Comparison of ENCODE assay signal across 6 cellular contexts in the genomic region with DNA sequence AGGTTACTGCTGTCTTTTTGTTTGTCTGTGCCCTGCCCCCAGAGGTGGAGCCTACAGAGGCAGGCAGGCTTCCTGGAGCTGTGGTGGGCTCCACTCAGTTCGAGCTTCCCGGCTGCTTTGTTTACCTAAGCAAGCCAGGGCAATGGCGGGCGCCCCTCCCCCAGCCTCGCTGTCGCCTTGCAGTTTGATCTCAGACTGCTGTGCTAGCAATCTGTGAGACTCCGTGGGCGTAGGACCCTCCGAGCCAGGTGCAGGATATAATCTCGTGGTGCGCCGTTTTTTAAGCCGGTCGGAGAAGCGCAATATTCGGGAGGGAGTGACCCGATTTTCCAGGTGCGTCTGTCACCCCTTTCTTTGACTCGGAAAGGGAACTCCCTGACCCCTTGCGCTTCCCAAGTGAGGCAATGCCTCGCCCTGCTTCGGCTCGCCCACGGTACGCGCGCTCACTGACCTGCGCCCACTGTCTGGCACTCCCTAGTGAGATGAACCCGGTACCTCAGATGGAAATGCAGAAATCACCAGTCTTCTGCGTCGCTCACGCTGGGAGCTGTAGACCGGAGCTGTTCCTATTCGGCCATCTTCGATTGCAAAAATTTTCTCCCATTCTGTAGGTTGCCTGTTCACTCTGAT.
DNase-seq lines count a peak whose midpoint lies in the region; ATAC-seq and TF ChIP-seq lines count a peak whose summit lies in the region.
"Not testable (repeated sequence)": the region's sequence is repeated elsewhere in the genome, so short reads cannot be mapped to it uniquely, and the experiment has no call there.

No MANE protein-coding gene starts in this region.

- H3K9me3 Mint-ChIP-seq in GM23338, result peaks cover 21% of the 10 kb centered on the region
- peaks cover 20% of the 10 kb centered on the region in 2 experiments for H3K9me3 Mint-ChIP-seq in H9
- peaks cover 16% of the 10 kb centered on the region for H3K9me3 Mint-ChIP-seq in activated naive CD8-positive, alpha-beta T cell treated with anti-CD3 and anti-CD28 coated beads for 36 hours
- H3K9me3 Mint-ChIP-seq in endodermal cell, result peaks cover 45% of the 10 kb centered on the region
- H3K9me3 Mint-ChIP-seq in stimulated activated naive CD8-positive, alpha-beta T cell treated with anti-CD3 and anti-CD28 coated beads, Interleukin-15, Interleukin-2, amounts not matched to agents 100 ng/mL and 50 ng/mL, for 24 hours, result not testable (repeated sequence)

- H3K4me1 Mint-ChIP-seq in GM23338, result peaks cover 13% of the 10 kb centered on the region; the same call in 2 of the 3 replicates
- H3K4me1 Mint-ChIP-seq in H9, result peaks cover 15% of the 10 kb centered on the region in 2 experiments
- H3K4me1 Mint-ChIP-seq in activated naive CD8-positive, alpha-beta T cell treated with anti-CD3 and anti-CD28 coated beads for 36 hours, result peaks cover 13% of the 10 kb centered on the region
- not testable (repeated sequence) for H3K4me1 Mint-ChIP-seq in endodermal cell; stimulated activated naive CD8-positive, alpha-beta T cell treated with anti-CD3 and anti-CD28 coated beads, Interleukin-15, Interleukin-2, amounts not matched to agents 100 ng/mL and 50 ng/mL, for 24 hours (ENCODE audit: low read depth)

- H4K8ac ChIP-seq in H9 (replicated peaks; ENCODE audit: insufficient read length, low read depth, low read length), result not testable (repeated sequence)

- H3K18ac ChIP-seq in H9 (ENCODE audit: insufficient read length, low read depth, low read length), result not testable (repeated sequence)

- not testable (repeated sequence) for H3K27me3 Mint-ChIP-seq in GM23338 (ENCODE audit: insufficient read depth, low read depth, poor library complexity); H9 (ENCODE audit: low read depth); activated naive CD8-positive, alpha-beta T cell treated with anti-CD3 and anti-CD28 coated beads for 36 hours; endodermal cell (ENCODE audit: insufficient read depth); stimulated activated naive CD8-positive, alpha-beta T cell treated with anti-CD3 and anti-CD28 coated beads, Interleukin-15, Interleukin-2, amounts not matched to agents 100 ng/mL and 50 ng/mL, for 24 hours

- H3K4ac ChIP-seq in H9 (ENCODE audit: low read depth, low read length), result not testable (repeated sequence)

- not testable (repeated sequence) for H3K9me2 ChIP-seq in GM23338 (ENCODE audit: insufficient read depth)

- whole genome bisulfite sequencing in H9 (ENCODE audit: extremely low coverage, insufficient read length, low lambda C conversion rate), result no CpG with 5 or more reads among the region's 35 CpGs
- WGBS in HUES64, result 51% methylated on average over 35 of the region's 35 CpGs
- 70 to 84% methylated on average over 10 to 35 of the region's 35 CpGs for WGBS in endodermal cell (ENCODE audit: insufficient coverage in 1 of 2, insufficient read length in 1 of 2), 2 experiments

- H3T11ph ChIP-seq in H9 (ENCODE audit: low read length), result not testable (repeated sequence)

- peaks cover 26% of the 10 kb centered on the region for H3K79me2 ChIP-seq in GM23338 (replicated peaks; ENCODE audit: insufficient read depth)
- H3K79me2 ChIP-seq in H9 (ENCODE audit: insufficient read depth, low read length), result not testable (repeated sequence)

- not testable (repeated sequence) for H2AK5ac ChIP-seq in H9 (ENCODE audit: insufficient read length, low read length)

- H3K4me2 ChIP-seq in GM23338, result 0 out of 2 replicates have a peak overlapping the region, but pooled peaks have one; percentile 43
- not testable (repeated sequence) for H3K4me2 ChIP-seq in H9 (ENCODE audit: insufficient read depth, insufficient read length, low read length)

- H3K4me3 Mint-ChIP-seq in GM23338 (peak overlapping the region; percentile 45), H9 (peak overlapping the region; percentile 46 to 54; a peak in 4 of 5 replicates), endodermal cell (peak overlapping the region; percentile 31)
- H3K4me3 Mint-ChIP-seq in activated naive CD8-positive, alpha-beta T cell treated with anti-CD3 and anti-CD28 coated beads for 36 hours; stimulated activated naive CD8-positive, alpha-beta T cell treated with anti-CD3 and anti-CD28 coated beads, Interleukin-15, Interleukin-2, amounts not matched to agents 100 ng/mL and 50 ng/mL, for 24 hours: not testable (repeated sequence)

- H3K79me1 ChIP-seq in H9 (ENCODE audit: insufficient read depth, low read depth, low read length, poor library complexity, severe bottlenecking), result not testable (repeated sequence)

- H3K4me3 ChIP-seq in GM23338, result peak overlapping the region; percentile 41; the same call in 1 of the 2 replicates
- peak overlapping the region; percentile 21; the same call in 1 of the 2 replicates for H3K4me3 ChIP-seq in HUES64 (ENCODE audit: low read length)
- not testable (repeated sequence) for H3K4me3 ChIP-seq in endodermal cell (ENCODE audit: low read length)

- not testable (repeated sequence) for H3K9me3 ChIP-seq in H9 (ENCODE audit: control insufficient read depth, low read depth, low read length); HUES64 (ENCODE audit: insufficient read depth, low read depth, low read length)
- peaks cover 11% of the 10 kb centered on the region for H3K9me3 ChIP-seq in endodermal cell (ENCODE audit: control insufficient read depth, low read length)

- not testable (repeated sequence) for H3K23me2 ChIP-seq in H9 (ENCODE audit: insufficient read length, low read depth, low read length, poor library complexity, severe bottlenecking)

- not testable (repeated sequence) for H2BK12ac ChIP-seq in H9 (ENCODE audit: insufficient read length, low read depth, low read length)

- not testable (repeated sequence) for H3F3A ChIP-seq in GM23338 (replicated peaks; ENCODE audit: low read depth)

- H2BK15ac ChIP-seq in H9 (ENCODE audit: low read depth, low read length), result not testable (repeated sequence)

- H3K27ac Mint-ChIP-seq in GM23338, endodermal cell: not testable (repeated sequence)
- peak overlapping the region in 1 of 3 experiments; percentile 66; a peak in 1 of 7 replicates for H3K27ac Mint-ChIP-seq in H9
- peak overlapping the region; percentile 29 for H3K27ac Mint-ChIP-seq in activated naive CD8-positive, alpha-beta T cell treated with anti-CD3 and anti-CD28 coated beads for 36 hours
- H3K27ac Mint-ChIP-seq in stimulated activated naive CD8-positive, alpha-beta T cell treated with anti-CD3 and anti-CD28 coated beads, Interleukin-15, Interleukin-2, amounts not matched to agents 100 ng/mL and 50 ng/mL, for 24 hours, result peak overlapping the region; percentile 54

- H3K4me1 ChIP-seq in GM23338 (ENCODE audit: insufficient read depth), result peaks cover 12% of the 10 kb centered on the region
- H3K4me1 ChIP-seq in H9 (ENCODE audit: insufficient read depth, low read length); HUES64 (ENCODE audit: insufficient read depth, low read length); endodermal cell (ENCODE audit: control insufficient read depth, insufficient read depth, low read length): not testable (repeated sequence)

- H2BK20ac ChIP-seq in H9 (ENCODE audit: low read depth, low read length, poor library complexity, severe bottlenecking), result not testable (repeated sequence)

- not testable (repeated sequence) for H2BK5ac ChIP-seq in H9 (ENCODE audit: insufficient read length, low read length)

- not testable (repeated sequence) for H3K23ac ChIP-seq in H9 (ENCODE audit: insufficient read length, low read depth, low read length)

- not testable (repeated sequence) for H4K20me1 ChIP-seq in GM23338 (replicated peaks; ENCODE audit: insufficient read depth); H9 (ENCODE audit: control insufficient read depth, insufficient read depth, insufficient read length)

- peaks cover 44% of the 10 kb centered on the region for H3K36me3 Mint-ChIP-seq in GM23338 (ENCODE audit: low read depth)
- H3K36me3 Mint-ChIP-seq in H9 (ENCODE audit: insufficient read depth in 1 of 3, low read depth in 3 of 3), result peaks cover 30 to 41% (median 40%) of the 10 kb centered on the region in 3 experiments
- H3K36me3 Mint-ChIP-seq in activated naive CD8-positive, alpha-beta T cell treated with anti-CD3 and anti-CD28 coated beads for 36 hours, result peaks cover 55% of the 10 kb centered on the region
- peaks cover 54% of the 10 kb centered on the region for H3K36me3 Mint-ChIP-seq in endodermal cell (ENCODE audit: low read depth)
- H3K36me3 Mint-ChIP-seq in stimulated activated naive CD8-positive, alpha-beta T cell treated with anti-CD3 and anti-CD28 coated beads, Interleukin-15, Interleukin-2, amounts not matched to agents 100 ng/mL and 50 ng/mL, for 24 hours (ENCODE audit: low read depth), result peaks cover 46% of the 10 kb centered on the region

- not testable (repeated sequence) for H3K56ac ChIP-seq in H9 (ENCODE audit: insufficient read length, low read depth, low read length)

- H3K27me3 ChIP-seq in GM23338 (ENCODE audit: insufficient read depth); H9 (ENCODE audit: insufficient read depth, low read length); HUES64 (ENCODE audit: insufficient read depth, low read length); endodermal cell (ENCODE audit: control insufficient read depth, insufficient read depth, low read length, poor library complexity, severe bottlenecking): not testable (repeated sequence)

- TF ChIP-seq CTCF in GM23338 (conservative IDR thresholded peaks at IDR 0.05; ENCODE audit: low read depth in 2 of 2); H9 (conservative IDR thresholded peaks at IDR 0.05); endodermal cell (conservative IDR thresholded peaks at IDR 0.05): not testable (repeated sequence)

- DNase-seq in GM23338 (ENCODE audit: low spot score); H9; activated naive CD8-positive, alpha-beta T cell treated with anti-CD3 and anti-CD28 coated beads for 36 hours; endodermal cell: not testable (repeated sequence)

- not testable (repeated sequence) for H4K5ac ChIP-seq in H9 (ENCODE audit: insufficient read length, low read depth, low read length)

- not testable (repeated sequence) for H3K36me3 ChIP-seq in GM23338 (ENCODE audit: insufficient read depth); HUES64 (ENCODE audit: insufficient read depth, low read length); endodermal cell (ENCODE audit: control insufficient read depth, insufficient read depth, low read length)

- not testable (repeated sequence) for H2AFZ ChIP-seq in GM23338; H9 (ENCODE audit: low read length)

- not testable (repeated sequence) for H4K91ac ChIP-seq in H9 (ENCODE audit: insufficient read length, low read depth, low read length)

- ATAC-seq in GM23338, result not testable (repeated sequence)

- H3K27ac ChIP-seq in GM23338 (ENCODE audit: low read depth); H9 (ENCODE audit: insufficient read length, low read depth, low read length); HUES64 (ENCODE audit: low read depth, low read length); endodermal cell (ENCODE audit: low read depth, low read length): not testable (repeated sequence)

- not testable (repeated sequence) for H3K14ac ChIP-seq in H9 (ENCODE audit: insufficient read depth, low read length)

- not testable (repeated sequence) for H2BK120ac ChIP-seq in H9 (ENCODE audit: low read depth, low read length, poor library complexity, severe bottlenecking)

- H3K9ac ChIP-seq in H9 (ENCODE audit: extremely low read depth, insufficient read length, low read length); HUES64 (ENCODE audit: low read depth, low read length); endodermal cell (ENCODE audit: extremely low read depth, low read length, poor library complexity, severe bottlenecking): not testable (repeated sequence)
